In the genomic region with DNA sequence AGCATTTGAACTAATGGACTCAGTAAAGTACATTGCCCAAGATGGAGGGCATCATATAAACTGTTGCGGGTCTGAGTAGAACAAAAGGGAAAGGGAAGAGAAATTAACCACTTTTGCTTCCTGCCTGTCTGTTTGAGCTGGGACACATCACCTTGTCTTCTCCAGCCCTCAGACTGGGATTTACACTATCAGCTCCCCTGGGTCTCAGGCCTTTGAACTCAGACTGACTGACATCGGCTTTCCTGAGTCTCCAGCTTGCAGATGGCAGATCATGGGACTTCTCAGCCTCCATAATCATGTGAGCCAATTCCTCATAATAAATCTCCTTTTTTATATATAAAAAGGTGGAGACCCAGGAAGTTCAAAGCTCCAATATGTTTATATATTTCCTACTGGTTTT, we compare ENCODE assay signal across 20 cellular contexts.
"Had no signal": no experiment of that assay in that cellular context is flagged by ENCODE, and none has a peak within 500 bp of the region (broad histone marks: within the 10 kb centered on the region; RNA-seq: fewer than 3 reads in every experiment).

No MANE protein-coding gene starts in this region.

- H3K9me3 ChIP-seq: MG63, SJSA1 had no signal

- H3K27ac ChIP-seq: SJSA1, SK-N-MC had no signal

- DNase-seq: IMR-90, Karpas-422, KG1, MG63, NCI-H1092 treated with DMSO at 0.1 percent for 48 hours, NCI-H1436, NCI-H187, NCI-H2029, NCI-H2081 treated with DMSO at 0.1 percent for 48 hours, NCI-H2171, NCI-H226, NCI-H446, NCI-H510A, NCI-H524 treated with DMSO at 0.1 percent for 48 hours, Right ventricle myocardium superior, RPMI8226, SIG-M5 had no signal

- H3K27me3 ChIP-seq: MG63 had no signal

- H3K4me3 ChIP-seq: MG63, SJSA1, SK-N-MC had no signal

- H3K36me3 ChIP-seq: MG63, SJSA1 had no signal

- FAIRE-seq: RCC 7860 had no signal
